In genomic region chr13:33182729-33183128, GRCh38 we compare ENCODE assay signal across 20 cellular contexts.
A peak's percentile ranks its signal among the peaks of the same experiment; 100 is the strongest.
DNase-seq lines count a peak whose midpoint lies in the region; ATAC-seq, FAIRE-seq and TF ChIP-seq lines count a peak whose summit lies in the region.
"Had no signal": no experiment of that assay in that cellular context is flagged by ENCODE, and none has a peak within 500 bp of the region (broad histone marks: within the 10 kb centered on the region; RNA-seq: fewer than 3 reads in every experiment).

No MANE protein-coding gene starts in this region.

- CTCF ChIA-PET in activated CD4-positive, alpha-beta memory T cell treated with anti-CD3 and anti-CD28 coated beads, Interleukin-2, amount 10 ng/mL, durations not matched to agents 7 days and 5 days (lab: Charles Lee), result no interaction called here

- H3K27me3 Mint-ChIP-seq in activated CD4-positive, alpha-beta memory T cell treated with anti-CD3 and anti-CD28 coated beads, Interleukin-2, amount 10 ng/mL, durations not matched to agents 7 days and 5 days, result peaks cover 15% of the 10 kb centered on the region
- peaks cover 0 to 8% of the 10 kb centered on the region in 2 donors for H3K27me3 Mint-ChIP-seq in natural killer cell (ENCODE audit: low read depth in 2 of 2)

- H3K27ac ChIP-seq in pancreas, result peak overlapping the region in 3 of 4 donors; percentile 30 to 77 (median 76)
- H3K27ac ChIP-seq: PC-9, psoas muscle had no signal

- intact Hi-C loops in pancreas (cut with DNase I) (no loop called here), natural killer cell (cut with micrococcal nuclease) (no loop called here)

- no peak overlapping the region for H3K4me3 ChIP-seq in pancreas
- H3K4me3 ChIP-seq: heart right ventricle, PC-9, psoas muscle, upper lobe of left lung had no signal

- peaks cover 7% of the 10 kb centered on the region for H3K4me1 Mint-ChIP-seq in activated CD4-positive, alpha-beta memory T cell treated with anti-CD3 and anti-CD28 coated beads, Interleukin-2, amount 10 ng/mL, durations not matched to agents 7 days and 5 days
- peaks cover 6 to 7% of the 10 kb centered on the region in 2 donors for H3K4me1 Mint-ChIP-seq in natural killer cell

- DNase-seq in amniotic epithelial cell (ENCODE audit: low read depth) (peak; percentile 64), pancreas (peak in 4 of 6 donors; percentile 34 to 66 (median 58)), urothelium cell line (ENCODE audit: low spot score) (no peak), NCI-H2081 (lab: John Stamatoyannopoulos, UW) (no peak), natural killer cell (no peak)
- DNase-seq in activated CD4-positive, alpha-beta memory T cell treated with anti-CD3 and anti-CD28 coated beads, Interleukin-2, amount 10 ng/mL, durations not matched to agents 7 days and 5 days, result no peak
- DNase-seq: activated naive CD4-positive, alpha-beta T cell treated with anti-CD3 and anti-CD28 coated beads for 36 hours; BE2C; DMS153; HCEC 1CT; heart right ventricle; kidney glomerular epithelial cell; PC-9; psoas muscle; stimulated activated CD4-positive, alpha-beta T cell treated with anti-CD3 and anti-CD28 coated beads, Interleukin-2, amount 100 ng/mL, for 48 hours had no signal

- no peak overlapping the region for H3K27ac Mint-ChIP-seq in activated CD4-positive, alpha-beta memory T cell treated with anti-CD3 and anti-CD28 coated beads, Interleukin-2, amount 10 ng/mL, durations not matched to agents 7 days and 5 days
- H3K27ac Mint-ChIP-seq in natural killer cell, result no peak overlapping the region
- H3K27ac Mint-ChIP-seq: activated naive CD4-positive, alpha-beta T cell treated with anti-CD3 and anti-CD28 coated beads for 36 hours had no signal

- H3K36me3 ChIP-seq in pancreas, result no peaks in the 10 kb centered on the region
- H3K36me3 ChIP-seq: BE2C had no signal

- WGBS in pancreas, 2 donors, result 12 to 16% methylated on average over 9 of the region's 9 CpGs

- no peak overlapping the region for H3K4me3 Mint-ChIP-seq in activated CD4-positive, alpha-beta memory T cell treated with anti-CD3 and anti-CD28 coated beads, Interleukin-2, amount 10 ng/mL, durations not matched to agents 7 days and 5 days
- H3K4me3 Mint-ChIP-seq in natural killer cell, result no peak overlapping the region
- H3K4me3 Mint-ChIP-seq: activated naive CD4-positive, alpha-beta T cell treated with anti-CD3 and anti-CD28 coated beads for 36 hours; central memory CD8-positive, alpha-beta T cell had no signal

- POLR2A ChIA-PET in activated CD4-positive, alpha-beta memory T cell treated with anti-CD3 and anti-CD28 coated beads, Interleukin-2, amount 10 ng/mL, durations not matched to agents 7 days and 5 days (lab: Charles Lee), result no interaction called here

- H3K9me3 ChIP-seq in pancreas, result no peaks in the 10 kb centered on the region
- H3K9me3 ChIP-seq: BE2C, heart right ventricle, psoas muscle, upper lobe of left lung had no signal

- no peak for FAIRE-seq in pancreas (lab: Jason Lieb, UNC)
- no peak for FAIRE-seq in urothelium cell line (lab: Jason Lieb, UNC)
- FAIRE-seq: HepG2 had no signal

- no peaks in the 10 kb centered on the region for H3K27me3 ChIP-seq in pancreas
- H3K27me3 ChIP-seq: BE2C, heart right ventricle, upper lobe of left lung had no signal

- H3K36me3 Mint-ChIP-seq in activated CD4-positive, alpha-beta memory T cell treated with anti-CD3 and anti-CD28 coated beads, Interleukin-2, amount 10 ng/mL, durations not matched to agents 7 days and 5 days (ENCODE audit: low read depth), result no peaks in the 10 kb centered on the region
- no peaks in the 10 kb centered on the region for H3K36me3 Mint-ChIP-seq in natural killer cell

- TF ChIP-seq CTCF in pancreas (IDR thresholded peaks at IDR 0.05), result no peak
- TF ChIP-seq CTCF in natural killer cell (IDR thresholded peaks at IDR 0.05), result no peak

- peak; percentile 77 for ATAC-seq in GM18868 (IDR thresholded peaks at IDR 0.05; ENCODE audit: unreplicated experiment)
- peak; percentile 65 for ATAC-seq in HG02642 (IDR thresholded peaks at IDR 0.05; ENCODE audit: poor library complexity, unreplicated experiment)
- peak; percentile 66 to 77 (median 72) for ATAC-seq in pancreas
- no peak for ATAC-seq in natural killer cell
- ATAC-seq: heart right ventricle, HepG2, psoas muscle had no signal

- H3K9me3 Mint-ChIP-seq in activated CD4-positive, alpha-beta memory T cell treated with anti-CD3 and anti-CD28 coated beads, Interleukin-2, amount 10 ng/mL, durations not matched to agents 7 days and 5 days, result no peaks in the 10 kb centered on the region
- H3K9me3 Mint-ChIP-seq in natural killer cell, result peaks cover 0 to 2% of the 10 kb centered on the region in 2 donors
- H3K9me3 Mint-ChIP-seq: activated naive CD4-positive, alpha-beta T cell treated with anti-CD3 and anti-CD28 coated beads for 36 hours; central memory CD8-positive, alpha-beta T cell had no signal

- H3K4me1 ChIP-seq in pancreas, result peaks cover 35 to 53% (median 52%) of the 10 kb centered on the region in 3 donors

Comparison
In these comparisons a context has a peak if more than half of its experiments do, and no peak if none do; other contexts are left out.
1. ATAC-seq: peak in GM18868 (single experiment), HG02642 (single experiment) and pancreas (4 of 4); none in natural killer cell (0 of 3).
2. DNase-seq: peak in amniotic epithelial cell (single experiment) and pancreas (4 of 6); none in urothelium cell line (single experiment), NCI-H2081 (0 of 2), activated CD4-positive, alpha-beta memory T cell treated with anti-CD3 and anti-CD28 coated beads, Interleukin-2, amount 10 ng/mL, durations not matched to agents 7 days and 5 days (single experiment) and natural killer cell (single experiment).